In the genomic region with DNA sequence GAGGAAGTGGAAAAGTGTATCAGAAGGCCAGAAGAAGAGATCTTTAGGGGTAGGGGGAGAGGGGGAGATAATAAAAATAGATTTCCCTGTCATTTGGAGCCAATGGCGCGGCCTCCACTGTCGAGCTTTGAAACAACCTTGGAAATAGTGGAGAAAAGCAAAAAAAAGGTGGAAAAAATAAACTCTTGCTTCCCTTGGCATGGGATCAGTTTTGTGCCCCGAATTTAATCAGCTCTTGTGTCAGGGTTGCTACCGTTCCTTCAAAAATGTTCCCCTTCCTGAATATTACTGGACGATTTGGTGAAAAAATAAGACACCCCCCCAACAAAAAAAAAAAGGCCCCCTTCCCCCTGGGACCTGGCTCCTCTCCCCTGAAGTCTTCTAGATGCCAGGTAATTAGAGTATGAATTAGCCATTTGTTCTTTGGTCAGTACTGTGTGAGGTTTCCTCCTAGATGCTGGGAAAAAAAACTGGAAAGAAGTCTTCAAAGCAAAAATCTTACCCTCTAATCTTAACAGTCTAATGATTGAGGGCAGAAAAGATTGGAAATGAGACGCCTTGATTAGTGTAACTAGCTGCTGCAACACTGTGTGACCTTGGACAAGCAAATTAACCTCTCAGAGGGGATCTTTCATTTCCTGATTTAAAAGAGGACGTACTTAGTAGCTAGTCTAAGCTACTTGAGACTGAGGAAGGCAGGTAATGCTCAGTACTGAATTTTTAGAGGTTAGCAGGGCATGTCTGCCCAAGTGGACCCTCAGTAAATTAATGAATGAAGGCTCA, we compare ENCODE assay signal across 8 cellular contexts. TPM values are rescaled to one million over a fixed set of nuclear protein-coding genes. Genes with fewer than 3 reads are reported as not detected.
DNase-seq lines count a peak whose midpoint lies in the region; ATAC-seq, FAIRE-seq and TF ChIP-seq lines count a peak whose summit lies in the region.

No MANE protein-coding gene starts in this region.

- POLR2A ChIA-PET in GM12878 (lab: Charles Lee): interaction anchor here (0.5 to 6.9 kb wide), 35 partner anchors 8 to 1747 kb away, joined by 3 to 214 read pairs (median 4); a partner anchor contains a TSS

- H4K20me1 ChIP-seq in GM23338 (replicated peaks; ENCODE audit: insufficient read depth): peaks cover 31% of the 10 kb centered on the region
- H4K20me1 ChIP-seq in GM12878 (ENCODE audit: control insufficient read depth, insufficient read depth): peaks cover 3% of the 10 kb centered on the region

- peak overlapping the region; percentile 99 for H3K27ac Mint-ChIP-seq in GM23338

- TF ChIP-seq RAD21 in GM12878 (IDR thresholded peaks at IDR 0.05; ENCODE audit: insufficient read depth, low read depth, low read length): no peak

- DNase-seq in GM23338 (ENCODE audit: low spot score) (peak; percentile 32), NOMO-1 treated with dmso at 0.1 percent for 144 hours (lab: John Stamatoyannopoulos, UW; ENCODE audit: unreplicated experiment) (peak; percentile 66), GM12878 (ENCODE audit: low read depth, low spot score) (peak; percentile 59), kidney epithelial cell (ENCODE audit: low read depth) (no peak), substantia nigra (lab: John Stamatoyannopoulos, UW) (peak in 4 of 49 donors; percentile 7 to 64 (median 42))

- in situ Hi-C loops in GM12878 (cut with MboI): no loop called here

- peaks cover 40% of the 10 kb centered on the region for H3K79me2 ChIP-seq in GM23338 (replicated peaks; ENCODE audit: insufficient read depth)
- peaks cover 56% of the 10 kb centered on the region for H3K79me2 ChIP-seq in GM12878 (ENCODE audit: control insufficient read depth, insufficient read depth, low read length)

- peaks cover 39% of the 10 kb centered on the region for H3K36me3 Mint-ChIP-seq in GM23338 (ENCODE audit: low read depth)

- H3K27me3 ChIP-seq in GM23338 (ENCODE audit: insufficient read depth): no peaks in the 10 kb centered on the region
- H3K27me3 ChIP-seq in GM12878 (replicated peaks in 1 of 2; ENCODE audit: control insufficient read depth in 2 of 2, insufficient read depth in 2 of 2, low read length in 1 of 2): no peaks in the 10 kb centered on the region
- H3K27me3 ChIP-seq in kidney epithelial cell (ENCODE audit: control insufficient read depth, insufficient read depth, low read length): no peaks in the 10 kb centered on the region

- H3K4me3 ChIP-seq in GM23338 (peak overlapping the region; percentile 61), GM12878 (peak overlapping the region; percentile 80), kidney epithelial cell (ENCODE audit: low read depth, low read length) (peak overlapping the region; percentile 61)

- peak; percentile 46; the same call in 1 of the 2 replicates for TF ChIP-seq POLR2A in GM12878 (IDR thresholded peaks at IDR 0.05; ENCODE audit: low read depth, low read length)

- RAD21 ChIA-PET in GM12878 (lab: Charles Lee; ENCODE audit: unreplicated experiment): interaction anchor here (0.6 to 3.7 kb wide), 24 partner anchors 11 to 328 kb away, joined by 3 to 157 read pairs (median 4); a partner anchor contains a TSS

- TF ChIP-seq CTCF in C4-2B (conservative IDR thresholded peaks at IDR 0.05) (no peak), GM23338 (conservative IDR thresholded peaks at IDR 0.05; ENCODE audit: low read depth in 2 of 2) (no peak), GM12878 (IDR thresholded peaks at IDR 0.05 in 2 of 3, conservative IDR thresholded peaks at IDR 0.05 in 1 of 3; ENCODE audit: control insufficient read depth in 2 of 3, extremely low read depth in 1 of 3, insufficient read depth in 1 of 3, low read depth in 3 of 3, low read length in 3 of 3) (no peak), kidney epithelial cell (IDR thresholded peaks at IDR 0.05; ENCODE audit: insufficient read depth, low read length, poor library complexity, severe bottlenecking) (no peak)

- TF ChIP-seq EP300 in GM12878 (IDR thresholded peaks at IDR 0.05; ENCODE audit: borderline replicate concordance in 1 of 2, control insufficient read depth in 1 of 2, low read depth in 2 of 2, low read length in 2 of 2): 0 out of 4 replicates have a peak, but pooled peaks of 1 of the 2 experiments have one; percentile 8

- peaks cover 29% of the 10 kb centered on the region for H3K36me3 ChIP-seq in GM23338 (ENCODE audit: insufficient read depth)
- peaks cover 3 to 13% of the 10 kb centered on the region in 2 experiments for H3K36me3 ChIP-seq in GM12878 (ENCODE audit: control insufficient read depth in 2 of 2, insufficient read depth in 2 of 2, low read length in 1 of 2)
- no peaks in the 10 kb centered on the region for H3K36me3 ChIP-seq in kidney epithelial cell (ENCODE audit: control insufficient read depth, insufficient read depth, low read length)

- peak overlapping the region; percentile 83 for H3K4me2 ChIP-seq in GM23338
- peak overlapping the region; percentile 51 for H3K4me2 ChIP-seq in GM12878 (ENCODE audit: control insufficient read depth, insufficient read depth)

- H3K4me1 Mint-ChIP-seq in GM23338: peaks cover 28% of the 10 kb centered on the region

- peaks cover 4% of the 10 kb centered on the region; the same call in 1 of the 3 replicates for H3K9me3 Mint-ChIP-seq in GM23338

- intact Hi-C loops in GM12878 (cut with micrococcal nuclease; ENCODE audit: unreplicated experiment): loop anchor here (1.0 to 10.0 kb wide), 5 partner anchors 25 to 1352 kb away; a partner anchor contains a TSS

- H3K27ac ChIP-seq in C4-2B: peak overlapping the region; percentile 99
- peak overlapping the region; percentile 93 for H3K27ac ChIP-seq in GM23338 (ENCODE audit: low read depth)
- H3K27ac ChIP-seq in GM12878 (ENCODE audit: control insufficient read depth, insufficient read depth): peak overlapping the region; percentile 99
- H3K27ac ChIP-seq in substantia nigra (ENCODE audit: low read depth, low read length, poor library complexity, severe bottlenecking): peak overlapping the region; percentile 98

- H3K9me3 ChIP-seq in GM12878 (replicated peaks; ENCODE audit: control insufficient read depth, insufficient read depth, low read length): no peaks in the 10 kb centered on the region

- H3K4me1 ChIP-seq in GM23338 (ENCODE audit: insufficient read depth) (peaks cover 17% of the 10 kb centered on the region), GM12878 (ENCODE audit: control insufficient read depth, insufficient read depth, low read length) (peaks cover 5% of the 10 kb centered on the region)

- peak; percentile 7 for FAIRE-seq in GM12878 (lab: Jason Lieb, UNC)

- BruUV-seq in GM12878 (replicated peaks; lab: Mats Ljungman, UMichigan): TSS peak; percentile 99

- H2AFZ ChIP-seq in GM23338: no peak overlapping the region
- no peak overlapping the region for H2AFZ ChIP-seq in GM12878 (ENCODE audit: control insufficient read depth, low read depth, low read length)

- H3F3A ChIP-seq in GM23338 (replicated peaks; ENCODE audit: low read depth): 0 out of 2 replicates have a peak, but pooled peaks cover 9% of the 10 kb centered on the region

- SMC1A ChIA-PET in GM12878 (lab: Charles Lee; ENCODE audit: uncharacterized antibody, unreplicated experiment): interaction anchor here (0.7 to 7.1 kb wide), 21 partner anchors 8 to 286 kb away, joined by 3 to 151 read pairs (median 4); a partner anchor contains a TSS

- peaks cover 20% of the 10 kb centered on the region for H3K27me3 Mint-ChIP-seq in GM23338 (ENCODE audit: insufficient read depth, low read depth, poor library complexity)

- H3K4me3 Mint-ChIP-seq in GM23338: peak overlapping the region; percentile 90

- peak; percentile 2; the same call in 1 of the 3 replicates for ATAC-seq in GM23338
- ATAC-seq in GM12878: peak; percentile 63
- no peak for ATAC-seq in HG02973 (IDR thresholded peaks at IDR 0.05; ENCODE audit: unreplicated experiment)
- no peak for ATAC-seq in GM18907 (IDR thresholded peaks at IDR 0.05; ENCODE audit: unreplicated experiment)

- CTCF ChIA-PET in GM12878 (lab: Yijun Ruan, JAX): interaction anchor here (0.6 to 7.6 kb wide), 12 partner anchors 8 to 1091 kb away, joined by 3 to 69 read pairs (median 4); a partner anchor contains a TSS

- WGBS in GM12878 (ENCODE audit: insufficient coverage, insufficient replicate concordance, low lambda C conversion rate, missing lambda C conversion rate): 0% methylated on average over 8 of the region's 8 CpGs

- H3K9ac ChIP-seq in GM12878 (ENCODE audit: control insufficient read depth, insufficient read depth, low read length): peak overlapping the region; percentile 100

- no peaks in the 10 kb centered on the region for H3K9me2 ChIP-seq in GM23338 (ENCODE audit: insufficient read depth)

RNA-seq across cellular contexts. Expression of a gene that starts 0.9 kb away (rescaled TPM):
- 248 and 259 TPM in 2 replicates for total RNA-seq in GM23338 (2014; rRNA removed; shearing (Covaris generic))
- polyA plus RNA-seq in GM23338 (2016; fragmentation: Nextera tagmentation; extraction: Ambion mirVana) (413 and 420 TPM in 2 replicates), GM12878 (2011; rRNA removed) (248 and 261 TPM in 2 replicates), GM12878 (2014; fragmentation: Illumina TruSeq; extraction: Trizol) (205 and 235 TPM in 2 replicates), GM12878 (2014; fragmentation: Nextera tagmentation; extraction: Ambion mirVana) (100 to 1,000 TPM; 135 to 150 TPM), GM12878 (2014; rRNA removed) (163 and 180 TPM in 2 replicates), GM12878 (2016; fragmentation: Nextera tagmentation; extraction: Ambion mirVana) (100 to 1,000 TPM; 219 to 232 TPM)
- 1,290 and 1,415 TPM in 2 replicates for total RNA-seq in GM12878 (2013; cell fraction: nucleolus; rRNA removed)
- total RNA-seq in GM12878 (2014; rRNA removed) (261 and 305 TPM in 2 replicates), GM12878 (2014; rRNA removed; fragmentation: Illumina TruSeq; extraction: Trizol) (280 and 283 TPM in 2 replicates), GM12878 (2021) (188 and 216 TPM in 2 replicates), kidney epithelial cell (204 and 224 TPM in 2 replicates)
- 205 TPM for polyA plus RNA-seq in GM12878 (2011; ENCODE audit: low read depth)
- 74.5 and 95.9 TPM in 2 replicates for polyA plus RNA-seq in GM12878 (2011; cell fraction: cytosol; rRNA removed)
- polyA plus RNA-seq in GM12878 (2011; cell fraction: nucleus; rRNA removed): 645 and 683 TPM in 2 replicates
- polyA plus RNA-seq in GM12878 (2012): 233 and 286 TPM in 2 replicates
- 139 and 204 TPM in 2 replicates for polyA minus RNA-seq in GM12878 (2011; rRNA and poly(A)+ RNA removed)
- 50.1 and 57.2 TPM in 2 replicates for polyA minus RNA-seq in GM12878 (2011; cell fraction: cytosol; rRNA and poly(A)+ RNA removed)
- polyA minus RNA-seq in GM12878 (2011; cell fraction: nucleus; rRNA and poly(A)+ RNA removed): 246 and 301 TPM in 2 replicates

RNA-seq across cellular contexts. Expression of a gene that starts 28.9 kb away (rescaled TPM):
- 56.6 and 71.8 TPM in 2 replicates for total RNA-seq in GM23338 (2014; rRNA removed; shearing (Covaris generic))
- polyA plus RNA-seq in GM23338 (2016; fragmentation: Nextera tagmentation; extraction: Ambion mirVana) (103 TPM in 2 replicates), GM12878 (2011; rRNA removed) (31.6 and 43.4 TPM in 2 replicates), GM12878 (2014; fragmentation: Illumina TruSeq; extraction: Trizol) (48.5 and 52.0 TPM in 2 replicates), GM12878 (2014; fragmentation: Nextera tagmentation; extraction: Ambion mirVana) (10 to 100 TPM; 90.7 to 91.2 TPM), GM12878 (2014; rRNA removed) (44.9 TPM in 2 replicates), GM12878 (2016; fragmentation: Nextera tagmentation; extraction: Ambion mirVana) (10 to 100 TPM; 53.1 to 53.5 TPM)
- total RNA-seq in GM12878 (2013; cell fraction: nucleolus; rRNA removed): 74.8 and 82.6 TPM in 2 replicates
- total RNA-seq in GM12878 (2014; rRNA removed) (35.5 and 44.0 TPM in 2 replicates), GM12878 (2014; rRNA removed; fragmentation: Illumina TruSeq; extraction: Trizol) (45.0 and 45.1 TPM in 2 replicates), GM12878 (2021) (41.7 and 49.0 TPM in 2 replicates), kidney epithelial cell (34.5 and 39.0 TPM in 2 replicates)
- 42.5 TPM for polyA plus RNA-seq in GM12878 (2011; ENCODE audit: low read depth)
- polyA plus RNA-seq in GM12878 (2011; cell fraction: cytosol; rRNA removed): 25.0 and 30.3 TPM in 2 replicates
- polyA plus RNA-seq in GM12878 (2011; cell fraction: nucleus; rRNA removed): 37.1 and 53.9 TPM in 2 replicates
- polyA plus RNA-seq in GM12878 (2012): 38.7 and 45.3 TPM in 2 replicates
- polyA minus RNA-seq in GM12878 (2011; rRNA and poly(A)+ RNA removed): 46.9 and 55.6 TPM in 2 replicates
- 14.4 and 18.6 TPM in 2 replicates for polyA minus RNA-seq in GM12878 (2011; cell fraction: cytosol; rRNA and poly(A)+ RNA removed)
- polyA minus RNA-seq in GM12878 (2011; cell fraction: nucleus; rRNA and poly(A)+ RNA removed): 23.5 and 48.9 TPM in 2 replicates

RNA-seq across cellular contexts. Expression of a gene that starts 43.7 kb away (rescaled TPM):
- 127 and 152 TPM in 2 replicates for total RNA-seq in GM23338 (2014; rRNA removed; shearing (Covaris generic))
- polyA plus RNA-seq in GM23338 (2016; fragmentation: Nextera tagmentation; extraction: Ambion mirVana) (881 and 947 TPM in 2 replicates), GM12878 (2011; rRNA removed) (50.2 and 103 TPM in 2 replicates), GM12878 (2014; fragmentation: Illumina TruSeq; extraction: Trizol) (3.7 and 23.2 TPM in 2 replicates), GM12878 (2014; fragmentation: Nextera tagmentation; extraction: Ambion mirVana) (100 to 1,000 TPM; 565 to 631 TPM), GM12878 (2014; rRNA removed) (349 and 538 TPM in 2 replicates), GM12878 (2016; fragmentation: Nextera tagmentation; extraction: Ambion mirVana) (100 to 1,000 TPM; 502 to 547 TPM)
- total RNA-seq in GM12878 (2013; cell fraction: nucleolus; rRNA removed): 3.6 and 6.1 TPM in 2 replicates
- total RNA-seq in GM12878 (2014; rRNA removed) (319 and 354 TPM in 2 replicates), GM12878 (2014; rRNA removed; fragmentation: Illumina TruSeq; extraction: Trizol) (50.9 and 66.5 TPM in 2 replicates), GM12878 (2021) (154 and 161 TPM in 2 replicates), kidney epithelial cell (372 and 719 TPM in 2 replicates)
- polyA plus RNA-seq in GM12878 (2011; ENCODE audit: low read depth): 238 TPM
- 335 and 406 TPM in 2 replicates for polyA plus RNA-seq in GM12878 (2011; cell fraction: cytosol; rRNA removed)
- polyA plus RNA-seq in GM12878 (2011; cell fraction: nucleus; rRNA removed): 128 and 138 TPM in 2 replicates
- 209 and 246 TPM in 2 replicates for polyA plus RNA-seq in GM12878 (2012)
- 14.2 and 36.2 TPM in 2 replicates for polyA minus RNA-seq in GM12878 (2011; rRNA and poly(A)+ RNA removed)
- 25.7 and 29.7 TPM in 2 replicates for polyA minus RNA-seq in GM12878 (2011; cell fraction: cytosol; rRNA and poly(A)+ RNA removed)
- 11.8 and 20.9 TPM in 2 replicates for polyA minus RNA-seq in GM12878 (2011; cell fraction: nucleus; rRNA and poly(A)+ RNA removed)

RNA-seq across cellular contexts. Expression of a gene that starts 43.8 kb away (rescaled TPM):
- total RNA-seq in GM23338 (2014; rRNA removed; shearing (Covaris generic)): 35.7 and 45.9 TPM in 2 replicates
- polyA plus RNA-seq in GM23338 (2016; fragmentation: Nextera tagmentation; extraction: Ambion mirVana) (19.7 and 22.8 TPM in 2 replicates), GM12878 (2011; rRNA removed) (55.3 and 62.9 TPM in 2 replicates), GM12878 (2014; fragmentation: Illumina TruSeq; extraction: Trizol) (32.3 and 34.4 TPM in 2 replicates), GM12878 (2014; fragmentation: Nextera tagmentation; extraction: Ambion mirVana) (10 to 100 TPM in 1 of 2 experiments, 1 to 10 TPM in 1; 9.2 to 17.8 TPM), GM12878 (2014; rRNA removed) (69.2 and 74.1 TPM in 2 replicates), GM12878 (2016; fragmentation: Nextera tagmentation; extraction: Ambion mirVana) (10 to 100 TPM; 41.1 to 45.0 TPM)
- 33.5 and 39.1 TPM in 2 replicates for total RNA-seq in GM12878 (2013; cell fraction: nucleolus; rRNA removed)
- total RNA-seq in GM12878 (2014; rRNA removed) (36.9 and 46.6 TPM in 2 replicates), GM12878 (2014; rRNA removed; fragmentation: Illumina TruSeq; extraction: Trizol) (26.9 and 28.2 TPM in 2 replicates), GM12878 (2021) (40.2 and 41.0 TPM in 2 replicates), kidney epithelial cell (25.9 and 30.8 TPM in 2 replicates)
- polyA plus RNA-seq in GM12878 (2011; ENCODE audit: low read depth): 28.4 TPM
- polyA plus RNA-seq in GM12878 (2011; cell fraction: cytosol; rRNA removed): 66.6 and 112 TPM in 2 replicates
- 77.6 and 111 TPM in 2 replicates for polyA plus RNA-seq in GM12878 (2011; cell fraction: nucleus; rRNA removed)
- polyA plus RNA-seq in GM12878 (2012): 19.9 and 31.2 TPM in 2 replicates
- polyA minus RNA-seq in GM12878 (2011; rRNA and poly(A)+ RNA removed): 43.2 and 49.5 TPM in 2 replicates
- polyA minus RNA-seq in GM12878 (2011; cell fraction: cytosol; rRNA and poly(A)+ RNA removed): 9.8 and 15.6 TPM in 2 replicates
- 8.1 and 15.0 TPM in 2 replicates for polyA minus RNA-seq in GM12878 (2011; cell fraction: nucleus; rRNA and poly(A)+ RNA removed)

Comparison
In these comparisons a context has a peak if more than half of its experiments do, and no peak if none do; other contexts are left out.
1. ATAC-seq: peak in GM23338 (single experiment) and GM12878 (single experiment); none in HG02973 (single experiment) and GM18907 (single experiment).
2. Peak in every context shown above with its lines, with median percentiles within 50 percentile points of each other: H3K27ac ChIP-seq and H3K4me3 ChIP-seq.